ENCODE assay signal across 21 cellular contexts in genomic region chr14:61451491-61451890, GRCh38.
A peak's percentile ranks its signal among the peaks of the same experiment; 100 is the strongest.
DNase-seq lines count a peak whose midpoint lies in the region; ATAC-seq and TF ChIP-seq lines count a peak whose summit lies in the region.
"Had no signal": no experiment of that assay in that cellular context is flagged by ENCODE, and none has a peak within 500 bp of the region (broad histone marks: within the 10 kb centered on the region; RNA-seq: fewer than 3 reads in every experiment).

No MANE protein-coding gene starts in this region.

- H3K4me1 ChIP-seq in sigmoid colon = no peaks in the 10 kb centered on the region

- no peaks in the 10 kb centered on the region for H3K27me3 ChIP-seq in sigmoid colon
- H3K27me3 ChIP-seq: ovary had no signal

- H3K36me3 Mint-ChIP-seq in activated T-cell treated with anti-CD3 and anti-CD28 coated beads, Interleukin-2, amount 50 U/mL, for 72 hours (ENCODE audit: insufficient read depth in 2 of 2) = peaks cover 22 to 60% of the 10 kb centered on the region in 2 donors
- H3K36me3 Mint-ChIP-seq in activated naive CD8-positive, alpha-beta T cell treated with anti-CD3 and anti-CD28 coated beads, Interleukin-2, amount 50 U/mL, for 24 hours (ENCODE audit: low read depth) = peaks cover 88% of the 10 kb centered on the region
- H3K36me3 Mint-ChIP-seq in stimulated activated naive CD8-positive, alpha-beta T cell treated with anti-CD3 and anti-CD28 coated beads, Interleukin-15, Interleukin-2, amounts not matched to agents 100 ng/mL and 50 ng/mL, for 24 hours (ENCODE audit: low read depth) = peaks cover 92% of the 10 kb centered on the region
- H3K36me3 Mint-ChIP-seq: memory B cell had no signal

- H3K27ac ChIP-seq in sigmoid colon = no peak overlapping the region
- H3K27ac ChIP-seq: C4-2B, GM23248, ovary, thoracic aorta had no signal

- H3K4me1 Mint-ChIP-seq in activated T-cell treated with anti-CD3 and anti-CD28 coated beads, Interleukin-2, amount 50 U/mL, for 72 hours (ENCODE audit: low read depth) = peaks cover 100% of the 10 kb centered on the region
- H3K4me1 Mint-ChIP-seq in activated naive CD8-positive, alpha-beta T cell treated with anti-CD3 and anti-CD28 coated beads, Interleukin-2, amount 50 U/mL, for 24 hours = peaks cover 99% of the 10 kb centered on the region
- peaks cover 100% of the 10 kb centered on the region for H3K4me1 Mint-ChIP-seq in stimulated activated naive CD8-positive, alpha-beta T cell treated with anti-CD3 and anti-CD28 coated beads, Interleukin-15, Interleukin-2, amounts not matched to agents 100 ng/mL and 50 ng/mL, for 24 hours (ENCODE audit: low read depth)
- H3K4me1 Mint-ChIP-seq: memory B cell had no signal

- H3K27me3 Mint-ChIP-seq in activated T-cell treated with anti-CD3 and anti-CD28 coated beads, Interleukin-2, amount 50 U/mL, for 72 hours (ENCODE audit: low read depth) = no peaks in the 10 kb centered on the region
- H3K27me3 Mint-ChIP-seq in activated naive CD8-positive, alpha-beta T cell treated with anti-CD3 and anti-CD28 coated beads, Interleukin-2, amount 50 U/mL, for 24 hours = no peaks in the 10 kb centered on the region
- H3K27me3 Mint-ChIP-seq in stimulated activated naive CD8-positive, alpha-beta T cell treated with anti-CD3 and anti-CD28 coated beads, Interleukin-15, Interleukin-2, amounts not matched to agents 100 ng/mL and 50 ng/mL, for 24 hours = no peaks in the 10 kb centered on the region

- ATAC-seq in activated T-cell treated with anti-CD3 and anti-CD28 coated beads, Interleukin-2, amount 50 U/mL, for 72 hours (replicated peaks in 1 of 2) = no peak
- ATAC-seq in activated naive CD8-positive, alpha-beta T cell treated with anti-CD3 and anti-CD28 coated beads, Interleukin-2, amount 50 U/mL, for 24 hours = no peak
- ATAC-seq in HG03045 (IDR thresholded peaks at IDR 0.05; ENCODE audit: unreplicated experiment) = no peak
- ATAC-seq: PC-3, right cardiac atrium had no signal

- no peak for TF ChIP-seq CTCF in sigmoid colon (IDR thresholded peaks at IDR 0.05)

- TF ChIP-seq EP300 in sigmoid colon (IDR thresholded peaks at IDR 0.05) = no peak

- DNase-seq in activated T-cell treated with anti-CD3 and anti-CD28 coated beads, Interleukin-2, amount 50 U/mL, for 72 hours = no peak
- no peak for DNase-seq in activated T-cell treated with anti-CD3 and anti-CD28 coated beads for 4 hours
- peak; percentile 34 for DNase-seq in NCI-H2107 treated with DMSO at 0.1 percent for 48 hours (lab: John Stamatoyannopoulos, UW; ENCODE audit: unreplicated experiment)
- no peak for DNase-seq in activated naive CD8-positive, alpha-beta T cell treated with anti-CD3 and anti-CD28 coated beads, Interleukin-2, amount 50 U/mL, for 24 hours
- DNase-seq in sigmoid colon = no peak
- DNase-seq in COLO829 (ENCODE audit: low spot score) = no peak
- DNase-seq: activated gamma-delta T cell treated with Interleukin-2 at 50 U/mL for 16 hours, DMS53, endodermal cell, GM23248, NCI-H345, ovary, PC-3, right cardiac atrium, SHP77, SW 1271 had no signal

- WGBS in sigmoid colon, 2 donors = 28 to 66% methylated on average over 2 of the region's 2 CpGs

- peak overlapping the region; percentile 73 to 82 for H3K4me3 Mint-ChIP-seq in activated T-cell treated with anti-CD3 and anti-CD28 coated beads, Interleukin-2, amount 50 U/mL, for 72 hours
- H3K4me3 Mint-ChIP-seq in activated naive CD8-positive, alpha-beta T cell treated with anti-CD3 and anti-CD28 coated beads, Interleukin-2, amount 50 U/mL, for 24 hours = peak overlapping the region; percentile 73
- H3K4me3 Mint-ChIP-seq in stimulated activated naive CD8-positive, alpha-beta T cell treated with anti-CD3 and anti-CD28 coated beads, Interleukin-15, Interleukin-2, amounts not matched to agents 100 ng/mL and 50 ng/mL, for 24 hours = peak overlapping the region; percentile 68
- H3K4me3 Mint-ChIP-seq: endodermal cell, memory B cell had no signal

- no peak for TF ChIP-seq POLR2A in sigmoid colon (IDR thresholded peaks at IDR 0.05)

- no peak overlapping the region for H3K4me3 ChIP-seq in sigmoid colon
- H3K4me3 ChIP-seq: GM23248, ovary, thoracic aorta had no signal

- no peaks in the 10 kb centered on the region for H3K9me3 ChIP-seq in sigmoid colon
- H3K9me3 ChIP-seq: ovary, thoracic aorta had no signal

- peak overlapping the region; percentile 90 for H3K27ac Mint-ChIP-seq in activated T-cell treated with anti-CD3 and anti-CD28 coated beads, Interleukin-2, amount 50 U/mL, for 72 hours
- H3K27ac Mint-ChIP-seq in activated naive CD8-positive, alpha-beta T cell treated with anti-CD3 and anti-CD28 coated beads, Interleukin-2, amount 50 U/mL, for 24 hours = peak overlapping the region; percentile 95
- H3K27ac Mint-ChIP-seq in stimulated activated naive CD8-positive, alpha-beta T cell treated with anti-CD3 and anti-CD28 coated beads, Interleukin-15, Interleukin-2, amounts not matched to agents 100 ng/mL and 50 ng/mL, for 24 hours = peak overlapping the region; percentile 97
- H3K27ac Mint-ChIP-seq: endodermal cell, memory B cell had no signal

- no peaks in the 10 kb centered on the region for H3K9me3 Mint-ChIP-seq in activated T-cell treated with anti-CD3 and anti-CD28 coated beads, Interleukin-2, amount 50 U/mL, for 72 hours
- no peaks in the 10 kb centered on the region for H3K9me3 Mint-ChIP-seq in activated naive CD8-positive, alpha-beta T cell treated with anti-CD3 and anti-CD28 coated beads, Interleukin-2, amount 50 U/mL, for 24 hours
- no peaks in the 10 kb centered on the region for H3K9me3 Mint-ChIP-seq in stimulated activated naive CD8-positive, alpha-beta T cell treated with anti-CD3 and anti-CD28 coated beads, Interleukin-15, Interleukin-2, amounts not matched to agents 100 ng/mL and 50 ng/mL, for 24 hours
- H3K9me3 Mint-ChIP-seq: endodermal cell, memory B cell had no signal

- intact Hi-C loops in sigmoid colon (cut with DNase I) = no loop called here

- H3K36me3 ChIP-seq in sigmoid colon = no peaks in the 10 kb centered on the region
- H3K36me3 ChIP-seq: ovary, thoracic aorta had no signal
